ENCODE assay signal across 28 cellular contexts in genomic region chr2:241601841-241602240, GRCh38. TPM values are rescaled to one million over a fixed set of nuclear protein-coding genes. Genes with fewer than 3 reads are reported as not detected.
"Had no signal": no experiment of that assay in that cellular context is flagged by ENCODE, and none has a peak within 500 bp of the region (broad histone marks: within the 10 kb centered on the region; RNA-seq: fewer than 3 reads in every experiment).

No MANE protein-coding gene starts in this region.

- H3K9me3 ChIP-seq: Peyer's patch, SJSA1, SK-N-SH had no signal

- H3K4me1 Mint-ChIP-seq: activated CD4-positive, alpha-beta T cell treated with anti-CD3 and anti-CD28 coated beads for 36 hours; activated CD4-positive, alpha-beta T cell treated with anti-CD3 and anti-CD28 coated beads, Interleukin-2, amount 10 ng/mL, durations not matched to agents 7 days and 5 days; activated naive CD4-positive, alpha-beta T cell treated with anti-CD3 and anti-CD28 coated beads, Interleukin-2, amount 10 ng/mL, durations not matched to agents 7 days and 5 days; activated naive CD8-positive, alpha-beta T cell treated with anti-CD3 and anti-CD28 coated beads, Interleukin-2, amount 50 U/mL, for 24 hours; WTC11 had no signal

- H3K27ac ChIP-seq: brain microvascular endothelial cell, Peyer's patch, SJSA1 had no signal

- H3K27ac Mint-ChIP-seq: activated CD4-positive, alpha-beta T cell treated with anti-CD3 and anti-CD28 coated beads for 36 hours; activated CD4-positive, alpha-beta T cell treated with anti-CD3 and anti-CD28 coated beads, Interleukin-2, amount 10 ng/mL, durations not matched to agents 7 days and 5 days; activated CD8-positive, alpha-beta T cell treated with anti-CD3 and anti-CD28 coated beads, Interleukin-2, amount 10 ng/mL, durations not matched to agents 7 days and 5 days; activated naive CD4-positive, alpha-beta T cell treated with anti-CD3 and anti-CD28 coated beads, Interleukin-2, amount 10 ng/mL, durations not matched to agents 7 days and 5 days; activated naive CD8-positive, alpha-beta T cell; activated naive CD8-positive, alpha-beta T cell treated with anti-CD3 and anti-CD28 coated beads, Interleukin-2, amount 50 U/mL, for 24 hours; T-helper 1 cell treated with Interleukin-12 subunit alpha and Interleukin-12 subunit beta and Interleukin-4 antibody, amounts not matched to agents 30 μg/mL and 1 μg/mL, for 36 hours; T-helper 2 cell treated with Interferon-gamma antibody and Interleukin-4, amounts not matched to agents 5 μg/mL and 100 μg/mL, for 36 hours; WTC11 had no signal

- H3K9ac ChIP-seq: SK-N-SH had no signal

- H3K27me3 ChIP-seq: brain microvascular endothelial cell, Peyer's patch, SJSA1 had no signal

- H3K4me2 ChIP-seq: SK-N-SH had no signal

- H3K4me3 ChIP-seq: Peyer's patch, SJSA1 had no signal

- H3K9me3 Mint-ChIP-seq: activated CD4-positive, alpha-beta T cell treated with anti-CD3 and anti-CD28 coated beads, Interleukin-2, amount 10 ng/mL, durations not matched to agents 7 days and 5 days; activated naive CD4-positive, alpha-beta T cell treated with anti-CD3 and anti-CD28 coated beads, Interleukin-2, amount 10 ng/mL, durations not matched to agents 7 days and 5 days; activated naive CD8-positive, alpha-beta T cell treated with anti-CD3 and anti-CD28 coated beads, Interleukin-2, amount 50 U/mL, for 24 hours; T-helper 1 cell treated with Interleukin-12 subunit alpha and Interleukin-12 subunit beta and Interleukin-4 antibody, amounts not matched to agents 30 μg/mL and 1 μg/mL, for 36 hours; T-helper 2 cell treated with Interferon-gamma antibody and Interleukin-4, amounts not matched to agents 5 μg/mL and 100 μg/mL, for 36 hours; WTC11 had no signal

- ATAC-seq: activated CD4-positive, alpha-beta T cell treated with anti-CD3 and anti-CD28 coated beads for 36 hours; activated CD4-positive, CD25-positive, alpha-beta regulatory T cell treated with anti-CD3 and anti-CD28 coated beads, Interleukin-2, amount 50 U/mL, for 24 hours; activated CD8-positive, alpha-beta T cell treated with anti-CD3 and anti-CD28 coated beads, Interleukin-2, amount 10 ng/mL, durations not matched to agents 7 days and 5 days; activated naive CD8-positive, alpha-beta T cell treated with anti-CD3 and anti-CD28 coated beads, Interleukin-2, amount 50 U/mL, for 24 hours; PC-3; WTC11 had no signal

- H3K4me1 ChIP-seq: Peyer's patch, SJSA1 had no signal

- DNase-seq: activated CD4-positive, alpha-beta T cell treated with anti-CD3 and anti-CD28 coated beads for 36 hours; activated CD4-positive, alpha-beta T cell treated with anti-CD3 and anti-CD28 coated beads, Interleukin-2, amount 10 ng/mL, durations not matched to agents 7 days and 5 days; activated CD4-positive, alpha-beta T cell treated with anti-CD3 and anti-CD28 coated beads, Interleukin-2, amount 50 U/mL, for 48 hours; activated CD8-positive, alpha-beta memory T cell treated with anti-CD3 and anti-CD28 coated beads, Interleukin-2, amount 50 U/mL, for 48 hours; activated CD8-positive, alpha-beta T cell treated with anti-CD3 and anti-CD28 coated beads, Interleukin-2, amount 10 ng/mL, durations not matched to agents 7 days and 5 days; activated effector memory CD4-positive, alpha-beta T cell treated with Interleukin-2 at 50 U/mL for 16 hours; activated naive CD4-positive, alpha-beta T cell treated with anti-CD3 and anti-CD28 coated beads, Interleukin-2, amount 10 ng/mL, durations not matched to agents 7 days and 5 days; activated naive CD8-positive, alpha-beta T cell treated with anti-CD3 and anti-CD28 coated beads, Interleukin-2, amount 50 U/mL, for 24 hours; activated T-cell treated with anti-CD3 and anti-CD28 coated beads, Interleukin-2, amount 50 U/mL, for 48 hours; anterior cingulate cortex; brain microvascular endothelial cell; central memory CD4-positive, alpha-beta T cell; NCI-H187 treated with DMSO at 0.1 percent for 48 hours; NCI-H2171 treated with DMSO at 0.1 percent for 48 hours; NCI-H2227 treated with DMSO at 0.1 percent for 48 hours; NCI-H446; NCI-H524 treated with DMSO at 0.1 percent for 48 hours; PC-3; Peyer's patch; RPMI8226; SHP77 treated with DMSO at 0.1 percent for 48 hours; SK-N-SH had no signal

- H3K27me3 Mint-ChIP-seq: activated CD4-positive, alpha-beta T cell treated with anti-CD3 and anti-CD28 coated beads for 36 hours; activated CD4-positive, alpha-beta T cell treated with anti-CD3 and anti-CD28 coated beads, Interleukin-2, amount 10 ng/mL, durations not matched to agents 7 days and 5 days; activated naive CD4-positive, alpha-beta T cell treated with anti-CD3 and anti-CD28 coated beads, Interleukin-2, amount 10 ng/mL, durations not matched to agents 7 days and 5 days; activated naive CD8-positive, alpha-beta T cell; activated naive CD8-positive, alpha-beta T cell treated with anti-CD3 and anti-CD28 coated beads, Interleukin-2, amount 50 U/mL, for 24 hours had no signal

- H3K4me3 Mint-ChIP-seq: activated CD4-positive, alpha-beta T cell treated with anti-CD3 and anti-CD28 coated beads for 36 hours; activated CD4-positive, alpha-beta T cell treated with anti-CD3 and anti-CD28 coated beads, Interleukin-2, amount 10 ng/mL, durations not matched to agents 7 days and 5 days; activated CD8-positive, alpha-beta T cell treated with anti-CD3 and anti-CD28 coated beads, Interleukin-2, amount 10 ng/mL, durations not matched to agents 7 days and 5 days; activated naive CD4-positive, alpha-beta T cell treated with anti-CD3 and anti-CD28 coated beads, Interleukin-2, amount 10 ng/mL, durations not matched to agents 7 days and 5 days; activated naive CD8-positive, alpha-beta T cell; activated naive CD8-positive, alpha-beta T cell treated with anti-CD3 and anti-CD28 coated beads, Interleukin-2, amount 50 U/mL, for 24 hours; T-helper 1 cell treated with Interleukin-12 subunit alpha and Interleukin-12 subunit beta and Interleukin-4 antibody, amounts not matched to agents 30 μg/mL and 1 μg/mL, for 36 hours; T-helper 2 cell treated with Interferon-gamma antibody and Interleukin-4, amounts not matched to agents 5 μg/mL and 100 μg/mL, for 36 hours; WTC11 had no signal

RNA-seq across cellular contexts. Expression of gene BOK, which starts 43.3 kb away (rescaled TPM):
- total RNA-seq: activated CD4-positive, alpha-beta T cell treated with anti-CD3 and anti-CD28 coated beads, Interleukin-2, amount 10 ng/mL, durations not matched to agents 7 days and 5 days; activated CD8-positive, alpha-beta T cell treated with anti-CD3 and anti-CD28 coated beads, Interleukin-2, amount 10 ng/mL, durations not matched to agents 7 days and 5 days had no signal
